Comparison of ENCODE assay signal across 8 cellular contexts in genomic region chr2:84832772-84833461, GRCh38. TPM values are rescaled to one million over a fixed set of nuclear protein-coding genes. Genes with fewer than 3 reads are reported as not detected.
DNase-seq lines count a peak whose midpoint lies in the region; ATAC-seq, FAIRE-seq and TF ChIP-seq lines count a peak whose summit lies in the region.

No MANE protein-coding gene starts in this region.

- intact Hi-C loops in left ventricle myocardium superior (cut with micrococcal nuclease), result no loop called here

- peak overlapping the region; percentile 65 for H3K4me3 ChIP-seq in OCI-LY3 (ENCODE audit: low read length)

- H3K27me3 ChIP-seq in OCI-LY3 (ENCODE audit: low read depth, low read length), result no peaks in the 10 kb centered on the region

- ATAC-seq in GM21825 (IDR thresholded peaks at IDR 0.05; ENCODE audit: unreplicated experiment), result peak; percentile 81
- peak; percentile 68 for ATAC-seq in left ventricle myocardium superior

- TF ChIP-seq CTCF in OCI-LY3 (IDR thresholded peaks at IDR 0.05; ENCODE audit: low read depth, low read length), result no peak

- DNase-seq in GM18507 (ENCODE audit: extremely low spot score, insufficient read length, low read depth) (peak; percentile 9), left ventricle myocardium superior (peak; percentile 32), HPDE6-E6E7 (ENCODE audit: extremely low spot score) (no peak), NCI-H1105 treated with DMSO at 0.1 percent for 48 hours (lab: John Stamatoyannopoulos, UW) (no peak), NCI-H1436 treated with DMSO at 0.1 percent for 48 hours (lab: John Stamatoyannopoulos, UW) (no peak), GF-D8 (lab: John Stamatoyannopoulos, UW) (no peak)

- H3K36me3 ChIP-seq in OCI-LY3 (replicated peaks; ENCODE audit: low read depth, low read length), result peaks cover 27% of the 10 kb centered on the region

- FAIRE-seq in GM18507 (lab: Jason Lieb, UNC), result peak; percentile 77

- H3K9me3 ChIP-seq in OCI-LY3 (ENCODE audit: insufficient read depth, low read length), result peaks cover 14% of the 10 kb centered on the region; the same call in 1 of the 2 replicates

- peak overlapping the region; percentile 94 for H3K27ac ChIP-seq in OCI-LY3 (ENCODE audit: low read length)

- peak overlapping the region; percentile 84 for H3K4me2 ChIP-seq in OCI-LY3 (ENCODE audit: low read length)

- H4K20me1 ChIP-seq in OCI-LY3 (ENCODE audit: insufficient read depth, low read length), result no peaks in the 10 kb centered on the region

- H3K9ac ChIP-seq in OCI-LY3 (ENCODE audit: low read length), result peak overlapping the region; percentile 64

- peaks cover 67% of the 10 kb centered on the region for H3K4me1 ChIP-seq in OCI-LY3 (ENCODE audit: low read length)

- no peaks in the 10 kb centered on the region for H3K79me2 ChIP-seq in OCI-LY3 (ENCODE audit: low read length)

- 0 out of 2 replicates have a peak overlapping the region, but pooled peaks have one; percentile 15 for H2AFZ ChIP-seq in OCI-LY3 (ENCODE audit: low read depth, low read length)

RNA-seq across cellular contexts. Expression of gene TRABD2A, which starts 48.0 kb away (rescaled TPM):
- total RNA-seq in left ventricle myocardium superior, result 0.62 TPM

Comparison
In these comparisons a context has a peak if more than half of its experiments do, and no peak if none do; other contexts are left out.
1. DNase-seq: peak in GM18507 (single experiment) and left ventricle myocardium superior (single experiment); none in HPDE6-E6E7 (single experiment), NCI-H1105 treated with DMSO at 0.1 percent for 48 hours (single experiment), NCI-H1436 treated with DMSO at 0.1 percent for 48 hours (single experiment) and GF-D8 (single experiment).